Comparison of ENCODE assay signal across 8 cellular contexts in genomic region chr14:105476937-105477658, GRCh38. TPM values are rescaled to one million over a fixed set of nuclear protein-coding genes. Genes with fewer than 3 reads are reported as not detected.
DNase-seq lines count a peak whose midpoint lies in the region; ATAC-seq, FAIRE-seq and TF ChIP-seq lines count a peak whose summit lies in the region.
"Had no signal": no experiment of that assay in that cellular context is flagged by ENCODE, and none has a peak within 500 bp of the region (broad histone marks: within the 10 kb centered on the region; RNA-seq: fewer than 3 reads in every experiment).

No MANE protein-coding gene starts in this region.

- H3K4me3 Mint-ChIP-seq in activated naive CD4-positive, alpha-beta T cell treated with anti-CD3 and anti-CD28 coated beads, Interleukin-2, amount 50 U/mL, for 24 hours, result no peak overlapping the region
- H3K4me3 Mint-ChIP-seq in stimulated activated naive CD8-positive, alpha-beta T cell treated with anti-CD3 and anti-CD28 coated beads, Interleukin-15, amount 100 ng/mL, for 72 hours, result peak overlapping the region in 1 of 2 donors; percentile 23

- H3K4me3 ChIP-seq in HepG2 (replicated peaks in 1 of 3; ENCODE audit: insufficient read depth in 1 of 3, low read depth in 2 of 3, low read length in 3 of 3) (peak overlapping the region; percentile 71 to 83 (median 81)), vagina (peak overlapping the region; percentile 69 to 93)

- H4K20me1 ChIP-seq in HepG2 (ENCODE audit: insufficient read depth, low read length), result 0 out of 2 replicates have a peak, but pooled peaks cover 2% of the 10 kb centered on the region

- H3K4me2 ChIP-seq in HepG2 (ENCODE audit: low read depth, low read length), result peak overlapping the region; percentile 99

- H3K27me3 ChIP-seq in HepG2 (ENCODE audit: control insufficient read depth in 1 of 2, insufficient read depth in 2 of 2, low read length in 2 of 2) (peaks cover 0 to 4% of the 10 kb centered on the region in 2 experiments; a peak in 2 of 5 replicates), vagina (peaks cover 4% of the 10 kb centered on the region)

- in situ Hi-C loops in HepG2 (cut with HindIII; ENCODE audit: extremely low pct_ligation_motif_present, low pct_unique_long_range_greater_than_20kb), result no loop called here

- CTCF ChIA-PET in HepG2 (lab: Yijun Ruan, JAX; ENCODE audit: low intra/inter-chr PET ratio, low total read pairs), result no interaction called here

- peak overlapping the region; percentile 78 for H3K9ac ChIP-seq in HepG2 (ENCODE audit: insufficient read depth, low read depth, low read length)

- no peaks in the 10 kb centered on the region for H3K9me3 ChIP-seq in HepG2 (ENCODE audit: low read length)
- no peaks in the 10 kb centered on the region for H3K9me3 ChIP-seq in vagina

- intact Hi-C loops in HepG2 (cut with micrococcal nuclease; ENCODE audit: unreplicated experiment) (no loop called here), vagina (cut with DNase I) (no loop called here)

- TF ChIP-seq CTCF in HepG2 (CRISPR knock-in tag; IDR thresholded peaks at IDR 0.05), result no peak
- TF ChIP-seq CTCF in vagina (IDR thresholded peaks at IDR 0.05), result no peak

- peak overlapping the region; percentile 59 for H3K27ac Mint-ChIP-seq in activated naive CD4-positive, alpha-beta T cell treated with anti-CD3 and anti-CD28 coated beads, Interleukin-2, amount 50 U/mL, for 24 hours
- peak overlapping the region in 1 of 2 donors; percentile 88 for H3K27ac Mint-ChIP-seq in stimulated activated naive CD8-positive, alpha-beta T cell treated with anti-CD3 and anti-CD28 coated beads, Interleukin-15, amount 100 ng/mL, for 72 hours

- TF ChIP-seq RAD21 in HepG2 (CRISPR knock-in tag; IDR thresholded peaks at IDR 0.05), result no peak

- no TSS peak for BruUV-seq in HepG2 (replicated peaks; lab: Mats Ljungman, UMichigan)

- no peaks in the 10 kb centered on the region for H3K36me3 Mint-ChIP-seq in activated naive CD4-positive, alpha-beta T cell treated with anti-CD3 and anti-CD28 coated beads, Interleukin-2, amount 50 U/mL, for 24 hours

- H3K4me1 ChIP-seq in HepG2 (ENCODE audit: insufficient read depth, low read length) (peaks cover 46% of the 10 kb centered on the region), vagina (peaks cover 84% of the 10 kb centered on the region)

- POLR2A ChIA-PET in HepG2 (lab: Yijun Ruan, JAX), result interaction anchor here (0.9 to 1.4 kb wide), 4 partner anchors 9 to 176 kb away, joined by 3 to 4 read pairs (median 3); partner anchors contain the start of genes BRF1 and CRIP1

- no peak for ATAC-seq in HepG2
- no peak for ATAC-seq in stimulated activated naive CD8-positive, alpha-beta T cell treated with anti-CD3 and anti-CD28 coated beads, Interleukin-15, amount 100 ng/mL, for 72 hours

- no peak overlapping the region for H2AFZ ChIP-seq in HepG2 (ENCODE audit: low read length)

- TF ChIP-seq POLR2A in HepG2 (IDR thresholded peaks at IDR 0.05; ENCODE audit: insufficient read depth in 1 of 2, low read depth in 2 of 2, low read length in 2 of 2), result no peak
- TF ChIP-seq POLR2A in vagina (IDR thresholded peaks at IDR 0.05), result no peak

- H3K79me2 ChIP-seq in HepG2 (ENCODE audit: insufficient read depth, low read length), result no peaks in the 10 kb centered on the region

- DNase-seq in activated naive CD4-positive, alpha-beta T cell treated with Interleukin-2 at 50 U/mL for 16 hours, result no peak
- no peak for DNase-seq in HepG2 (ENCODE audit: low spot score)
- DNase-seq in vagina (ENCODE audit: extremely low spot score in 2 of 2), result no peak
- no peak for DNase-seq in amygdala (lab: John Stamatoyannopoulos, UW)
- DNase-seq in stimulated activated naive CD8-positive, alpha-beta T cell treated with anti-CD3 and anti-CD28 coated beads, Interleukin-15, amount 100 ng/mL, for 72 hours, result no peak
- DNase-seq: DND-41, NCI-H524 treated with DMSO at 0.1 percent for 48 hours had no signal

- no peak for TF ChIP-seq EP300 in HepG2 (IDR thresholded peaks at IDR 0.05; ENCODE audit: low read depth in 2 of 2, low read length in 2 of 2)
- TF ChIP-seq EP300 in HepG2 (CRISPR knock-in tag; IDR thresholded peaks at IDR 0.05; ENCODE audit: borderline replicate concordance), result no peak

- H3K27ac ChIP-seq in HepG2 (ENCODE audit: extremely low read length, insufficient read depth, low read length) (peak overlapping the region; percentile 82), vagina (peak overlapping the region; percentile 84)

- H3K4me1 Mint-ChIP-seq in activated naive CD4-positive, alpha-beta T cell treated with anti-CD3 and anti-CD28 coated beads, Interleukin-2, amount 50 U/mL, for 24 hours, result peaks cover 25% of the 10 kb centered on the region
- H3K4me1 Mint-ChIP-seq in stimulated activated naive CD8-positive, alpha-beta T cell treated with anti-CD3 and anti-CD28 coated beads, Interleukin-15, amount 100 ng/mL, for 72 hours, result peaks cover 66% of the 10 kb centered on the region

- H3K36me3 ChIP-seq in HepG2 (replicated peaks in 1 of 2; ENCODE audit: control insufficient read depth in 1 of 2, insufficient read depth in 2 of 2, low read length in 2 of 2), result no peaks in the 10 kb centered on the region
- H3K36me3 ChIP-seq in vagina, result no peaks in the 10 kb centered on the region

- no peaks in the 10 kb centered on the region for H3K27me3 Mint-ChIP-seq in activated naive CD4-positive, alpha-beta T cell treated with anti-CD3 and anti-CD28 coated beads, Interleukin-2, amount 50 U/mL, for 24 hours
- peaks cover 46% of the 10 kb centered on the region for H3K27me3 Mint-ChIP-seq in stimulated activated naive CD8-positive, alpha-beta T cell treated with anti-CD3 and anti-CD28 coated beads, Interleukin-15, amount 100 ng/mL, for 72 hours

- FAIRE-seq in HepG2 (lab: Jason Lieb, UNC), result no peak

- H3K9me3 Mint-ChIP-seq in activated naive CD4-positive, alpha-beta T cell treated with anti-CD3 and anti-CD28 coated beads, Interleukin-2, amount 50 U/mL, for 24 hours, result no peaks in the 10 kb centered on the region
- peaks cover 0 to 4% of the 10 kb centered on the region in 2 donors for H3K9me3 Mint-ChIP-seq in stimulated activated naive CD8-positive, alpha-beta T cell treated with anti-CD3 and anti-CD28 coated beads, Interleukin-15, amount 100 ng/mL, for 72 hours

- WGBS in HepG2 (ENCODE audit: low lambda C conversion rate), result 92% methylated on average over 9 of the region's 15 CpGs

RNA-seq across cellular contexts. Expression of gene CRIP2, which starts 2.5 kb away (rescaled TPM):
- total RNA-seq in HepG2 (2016; rRNA removed; fragmentation: Illumina TruSeq; extraction: Trizol) (32.1 and 37.9 TPM in 2 replicates), vagina (126 TPM)
- 22.2 and 30.3 TPM in 2 replicates for total RNA-seq in HepG2 (2016; cell fraction: cytosol; rRNA removed; fragmentation: Illumina TruSeq; extraction: Trizol; ENCODE audit: low read depth)
- 29.1 and 37.9 TPM in 2 replicates for total RNA-seq in HepG2 (2016; cell fraction: insoluble cytoplasmic fraction; rRNA removed; fragmentation: Illumina TruSeq; extraction: Trizol)
- 30.8 and 36.2 TPM in 2 replicates for total RNA-seq in HepG2 (2016; cell fraction: membrane; rRNA removed; fragmentation: Illumina TruSeq; extraction: Trizol)
- 14.7 and 15.4 TPM in 2 replicates for total RNA-seq in HepG2 (2016; cell fraction: nucleus; rRNA removed; fragmentation: Illumina TruSeq; extraction: Trizol)
- 18.0 and 31.6 TPM in 2 replicates for polyA plus RNA-seq in HepG2 (2011; rRNA removed)
- polyA plus RNA-seq in HepG2 (2011; cell fraction: cytosol; rRNA removed), result 18.1 and 57.4 TPM in 2 replicates
- 37.9 and 74.0 TPM in 2 replicates for polyA plus RNA-seq in HepG2 (2011; cell fraction: nucleus; rRNA removed)
- polyA plus RNA-seq in HepG2 (2012), result 3.6 and 7.4 TPM in 2 replicates
- 34.0 and 41.4 TPM in 2 replicates for polyA plus RNA-seq in HepG2 (2016; cell fraction: cytosol; fragmentation: Illumina TruSeq; extraction: Trizol; ENCODE audit: low read depth)
- polyA plus RNA-seq in HepG2 (2016; cell fraction: insoluble cytoplasmic fraction; fragmentation: Illumina TruSeq; extraction: Trizol; ENCODE audit: low read depth), result 44.2 and 51.5 TPM in 2 replicates
- 41.2 and 43.7 TPM in 2 replicates for polyA plus RNA-seq in HepG2 (2016; cell fraction: membrane; fragmentation: Illumina TruSeq; extraction: Trizol; ENCODE audit: low read depth)
- polyA plus RNA-seq in HepG2 (2016; cell fraction: nucleus; fragmentation: Illumina TruSeq; extraction: Trizol; ENCODE audit: insufficient read depth, low read depth), result 39.7 and 41.0 TPM in 2 replicates
- polyA minus RNA-seq in HepG2 (2011; rRNA and poly(A)+ RNA removed; ENCODE audit: low replicate concordance), result 21.4 and 23.6 TPM in 2 replicates
- polyA minus RNA-seq in HepG2 (2011; cell fraction: cytosol; rRNA and poly(A)+ RNA removed), result 8.4 and 15.7 TPM in 2 replicates
- 2.2 and 7.5 TPM in 2 replicates for polyA minus RNA-seq in HepG2 (2011; cell fraction: nucleus; rRNA and poly(A)+ RNA removed)

RNA-seq across cellular contexts. Expression of gene CRIP1, which starts 9.6 kb away (rescaled TPM):
- total RNA-seq in HepG2 (2016; rRNA removed; fragmentation: Illumina TruSeq; extraction: Trizol), result 53.9 and 59.7 TPM in 2 replicates
- total RNA-seq in HepG2 (2016; cell fraction: cytosol; rRNA removed; fragmentation: Illumina TruSeq; extraction: Trizol; ENCODE audit: low read depth), result 18.2 and 27.4 TPM in 2 replicates
- total RNA-seq in HepG2 (2016; cell fraction: insoluble cytoplasmic fraction; rRNA removed; fragmentation: Illumina TruSeq; extraction: Trizol), result 53.1 and 55.2 TPM in 2 replicates
- total RNA-seq in HepG2 (2016; cell fraction: membrane; rRNA removed; fragmentation: Illumina TruSeq; extraction: Trizol), result 23.1 and 27.8 TPM in 2 replicates
- total RNA-seq in HepG2 (2016; cell fraction: nucleus; rRNA removed; fragmentation: Illumina TruSeq; extraction: Trizol), result 25.3 and 26.5 TPM in 2 replicates
- 59.5 and 62.2 TPM in 2 replicates for polyA plus RNA-seq in HepG2 (2011; rRNA removed)
- 27.8 and 82.6 TPM in 2 replicates for polyA plus RNA-seq in HepG2 (2011; cell fraction: cytosol; rRNA removed)
- polyA plus RNA-seq in HepG2 (2011; cell fraction: nucleus; rRNA removed), result 47.3 and 55.5 TPM in 2 replicates
- polyA plus RNA-seq in HepG2 (2012), result 46.4 and 49.2 TPM in 2 replicates
- polyA plus RNA-seq in HepG2 (2016; cell fraction: cytosol; fragmentation: Illumina TruSeq; extraction: Trizol; ENCODE audit: low read depth), result 85.4 and 115 TPM in 2 replicates
- polyA plus RNA-seq in HepG2 (2016; cell fraction: insoluble cytoplasmic fraction; fragmentation: Illumina TruSeq; extraction: Trizol; ENCODE audit: low read depth), result 142 and 159 TPM in 2 replicates
- 67.3 and 82.2 TPM in 2 replicates for polyA plus RNA-seq in HepG2 (2016; cell fraction: membrane; fragmentation: Illumina TruSeq; extraction: Trizol; ENCODE audit: low read depth)
- polyA plus RNA-seq in HepG2 (2016; cell fraction: nucleus; fragmentation: Illumina TruSeq; extraction: Trizol; ENCODE audit: insufficient read depth, low read depth), result 136 and 137 TPM in 2 replicates
- 24.8 and 136 TPM in 2 replicates for polyA minus RNA-seq in HepG2 (2011; rRNA and poly(A)+ RNA removed; ENCODE audit: low replicate concordance)
- 20.6 and 28.4 TPM in 2 replicates for polyA minus RNA-seq in HepG2 (2011; cell fraction: cytosol; rRNA and poly(A)+ RNA removed)
- polyA minus RNA-seq in HepG2 (2011; cell fraction: nucleus; rRNA and poly(A)+ RNA removed), result 4.7 and 11.8 TPM in 2 replicates
- total RNA-seq in vagina, result 7.6 TPM

RNA-seq across cellular contexts. Expression of gene TEDC1, which starts 13.9 kb away (rescaled TPM):
- total RNA-seq in HepG2 (2016; rRNA removed; fragmentation: Illumina TruSeq; extraction: Trizol), result 20.7 and 27.4 TPM in 2 replicates
- 9.2 and 10.3 TPM in 2 replicates for total RNA-seq in HepG2 (2016; cell fraction: cytosol; rRNA removed; fragmentation: Illumina TruSeq; extraction: Trizol; ENCODE audit: low read depth)
- 21.2 and 28.4 TPM in 2 replicates for total RNA-seq in HepG2 (2016; cell fraction: insoluble cytoplasmic fraction; rRNA removed; fragmentation: Illumina TruSeq; extraction: Trizol)
- 12.9 and 13.8 TPM in 2 replicates for total RNA-seq in HepG2 (2016; cell fraction: membrane; rRNA removed; fragmentation: Illumina TruSeq; extraction: Trizol)
- 15.9 and 16.8 TPM in 2 replicates for total RNA-seq in HepG2 (2016; cell fraction: nucleus; rRNA removed; fragmentation: Illumina TruSeq; extraction: Trizol)
- polyA plus RNA-seq in HepG2 (2011; rRNA removed), result 5.7 and 7.3 TPM in 2 replicates
- 4.1 and 10.9 TPM in 2 replicates for polyA plus RNA-seq in HepG2 (2011; cell fraction: cytosol; rRNA removed)
- polyA plus RNA-seq in HepG2 (2011; cell fraction: nucleus; rRNA removed), result 20.8 and 27.4 TPM in 2 replicates
- 4.5 and 5.0 TPM in 2 replicates for polyA plus RNA-seq in HepG2 (2012)
- polyA plus RNA-seq in HepG2 (2016; cell fraction: cytosol; fragmentation: Illumina TruSeq; extraction: Trizol; ENCODE audit: low read depth), result 5.8 and 6.5 TPM in 2 replicates
- 20.9 and 21.6 TPM in 2 replicates for polyA plus RNA-seq in HepG2 (2016; cell fraction: insoluble cytoplasmic fraction; fragmentation: Illumina TruSeq; extraction: Trizol; ENCODE audit: low read depth)
- polyA plus RNA-seq in HepG2 (2016; cell fraction: membrane; fragmentation: Illumina TruSeq; extraction: Trizol; ENCODE audit: low read depth), result 9.6 and 10.0 TPM in 2 replicates
- 36.1 and 37.5 TPM in 2 replicates for polyA plus RNA-seq in HepG2 (2016; cell fraction: nucleus; fragmentation: Illumina TruSeq; extraction: Trizol; ENCODE audit: insufficient read depth, low read depth)
- polyA minus RNA-seq in HepG2 (2011; rRNA and poly(A)+ RNA removed; ENCODE audit: low replicate concordance), result 12.1 and 23.1 TPM in 2 replicates
- 2.8 and 5.5 TPM in 2 replicates for polyA minus RNA-seq in HepG2 (2011; cell fraction: cytosol; rRNA and poly(A)+ RNA removed)
- polyA minus RNA-seq in HepG2 (2011; cell fraction: nucleus; rRNA and poly(A)+ RNA removed), result 7.3 and 9.0 TPM in 2 replicates
- total RNA-seq in vagina, result 5.9 TPM

RNA-seq across cellular contexts. Expression of gene TMEM121, which starts 49.3 kb away (rescaled TPM):
- total RNA-seq in HepG2 (2016; rRNA removed; fragmentation: Illumina TruSeq; extraction: Trizol), result 10.8 and 19.0 TPM in 2 replicates
- 11.9 and 15.2 TPM in 2 replicates for total RNA-seq in HepG2 (2016; cell fraction: cytosol; rRNA removed; fragmentation: Illumina TruSeq; extraction: Trizol; ENCODE audit: low read depth)
- total RNA-seq in HepG2 (2016; cell fraction: insoluble cytoplasmic fraction; rRNA removed; fragmentation: Illumina TruSeq; extraction: Trizol), result 12.1 and 17.9 TPM in 2 replicates
- 21.1 and 26.4 TPM in 2 replicates for total RNA-seq in HepG2 (2016; cell fraction: membrane; rRNA removed; fragmentation: Illumina TruSeq; extraction: Trizol)
- total RNA-seq in HepG2 (2016; cell fraction: nucleus; rRNA removed; fragmentation: Illumina TruSeq; extraction: Trizol), result 8.8 and 9.1 TPM in 2 replicates
- polyA plus RNA-seq in HepG2 (2011; rRNA removed), result 6.6 and 10.9 TPM in 2 replicates
- 11.8 and 25.5 TPM in 2 replicates for polyA plus RNA-seq in HepG2 (2011; cell fraction: cytosol; rRNA removed)
- polyA plus RNA-seq in HepG2 (2011; cell fraction: nucleus; rRNA removed), result 16.5 and 16.6 TPM in 2 replicates
- polyA plus RNA-seq in HepG2 (2012), result 4.0 and 4.3 TPM in 2 replicates
- 8.8 and 9.5 TPM in 2 replicates for polyA plus RNA-seq in HepG2 (2016; cell fraction: cytosol; fragmentation: Illumina TruSeq; extraction: Trizol; ENCODE audit: low read depth)
- polyA plus RNA-seq in HepG2 (2016; cell fraction: insoluble cytoplasmic fraction; fragmentation: Illumina TruSeq; extraction: Trizol; ENCODE audit: low read depth), result 8.7 and 9.4 TPM in 2 replicates
- 13.5 TPM in 2 replicates for polyA plus RNA-seq in HepG2 (2016; cell fraction: membrane; fragmentation: Illumina TruSeq; extraction: Trizol; ENCODE audit: low read depth)
- 12.3 and 13.5 TPM in 2 replicates for polyA plus RNA-seq in HepG2 (2016; cell fraction: nucleus; fragmentation: Illumina TruSeq; extraction: Trizol; ENCODE audit: insufficient read depth, low read depth)
- 0.82 and 39.5 TPM in 2 replicates for polyA minus RNA-seq in HepG2 (2011; rRNA and poly(A)+ RNA removed; ENCODE audit: low replicate concordance)
- polyA minus RNA-seq in HepG2 (2011; cell fraction: cytosol; rRNA and poly(A)+ RNA removed), result 12.8 and 13.8 TPM in 2 replicates
- polyA minus RNA-seq in HepG2 (2011; cell fraction: nucleus; rRNA and poly(A)+ RNA removed), result 4.1 and 4.5 TPM in 2 replicates
- total RNA-seq in vagina, result 9.3 TPM

RNA-seq across cellular contexts. Expression of gene MTA1, which starts 57.5 kb away (rescaled TPM):
- 19.1 and 35.2 TPM in 2 replicates for total RNA-seq in HepG2 (2016; rRNA removed; fragmentation: Illumina TruSeq; extraction: Trizol)
- 56.8 and 63.0 TPM in 2 replicates for total RNA-seq in HepG2 (2016; cell fraction: cytosol; rRNA removed; fragmentation: Illumina TruSeq; extraction: Trizol; ENCODE audit: low read depth)
- 14.0 and 38.5 TPM in 2 replicates for total RNA-seq in HepG2 (2016; cell fraction: insoluble cytoplasmic fraction; rRNA removed; fragmentation: Illumina TruSeq; extraction: Trizol)
- 52.7 and 56.0 TPM in 2 replicates for total RNA-seq in HepG2 (2016; cell fraction: membrane; rRNA removed; fragmentation: Illumina TruSeq; extraction: Trizol)
- total RNA-seq in HepG2 (2016; cell fraction: nucleus; rRNA removed; fragmentation: Illumina TruSeq; extraction: Trizol), result 47.2 and 51.4 TPM in 2 replicates
- 85.7 and 85.8 TPM in 2 replicates for polyA plus RNA-seq in HepG2 (2011; rRNA removed)
- polyA plus RNA-seq in HepG2 (2011; cell fraction: cytosol; rRNA removed), result 39.0 and 48.4 TPM in 2 replicates
- polyA plus RNA-seq in HepG2 (2011; cell fraction: nucleus; rRNA removed), result 409 and 581 TPM in 2 replicates
- 58.3 and 62.1 TPM in 2 replicates for polyA plus RNA-seq in HepG2 (2012)
- polyA plus RNA-seq in HepG2 (2016; cell fraction: cytosol; fragmentation: Illumina TruSeq; extraction: Trizol; ENCODE audit: low read depth), result 51.1 and 53.5 TPM in 2 replicates
- 36.2 and 45.8 TPM in 2 replicates for polyA plus RNA-seq in HepG2 (2016; cell fraction: insoluble cytoplasmic fraction; fragmentation: Illumina TruSeq; extraction: Trizol; ENCODE audit: low read depth)
- 82.4 and 89.9 TPM in 2 replicates for polyA plus RNA-seq in HepG2 (2016; cell fraction: membrane; fragmentation: Illumina TruSeq; extraction: Trizol; ENCODE audit: low read depth)
- 244 and 255 TPM in 2 replicates for polyA plus RNA-seq in HepG2 (2016; cell fraction: nucleus; fragmentation: Illumina TruSeq; extraction: Trizol; ENCODE audit: insufficient read depth, low read depth)
- 53.3 and 73.7 TPM in 2 replicates for polyA minus RNA-seq in HepG2 (2011; rRNA and poly(A)+ RNA removed; ENCODE audit: low replicate concordance)
- 58.3 and 59.6 TPM in 2 replicates for polyA minus RNA-seq in HepG2 (2011; cell fraction: cytosol; rRNA and poly(A)+ RNA removed)
- polyA minus RNA-seq in HepG2 (2011; cell fraction: nucleus; rRNA and poly(A)+ RNA removed), result 88.5 and 90.4 TPM in 2 replicates
- total RNA-seq in vagina, result 82.7 TPM
